Comparison of ENCODE assay signal across 1 cellular context in the genomic region with DNA sequence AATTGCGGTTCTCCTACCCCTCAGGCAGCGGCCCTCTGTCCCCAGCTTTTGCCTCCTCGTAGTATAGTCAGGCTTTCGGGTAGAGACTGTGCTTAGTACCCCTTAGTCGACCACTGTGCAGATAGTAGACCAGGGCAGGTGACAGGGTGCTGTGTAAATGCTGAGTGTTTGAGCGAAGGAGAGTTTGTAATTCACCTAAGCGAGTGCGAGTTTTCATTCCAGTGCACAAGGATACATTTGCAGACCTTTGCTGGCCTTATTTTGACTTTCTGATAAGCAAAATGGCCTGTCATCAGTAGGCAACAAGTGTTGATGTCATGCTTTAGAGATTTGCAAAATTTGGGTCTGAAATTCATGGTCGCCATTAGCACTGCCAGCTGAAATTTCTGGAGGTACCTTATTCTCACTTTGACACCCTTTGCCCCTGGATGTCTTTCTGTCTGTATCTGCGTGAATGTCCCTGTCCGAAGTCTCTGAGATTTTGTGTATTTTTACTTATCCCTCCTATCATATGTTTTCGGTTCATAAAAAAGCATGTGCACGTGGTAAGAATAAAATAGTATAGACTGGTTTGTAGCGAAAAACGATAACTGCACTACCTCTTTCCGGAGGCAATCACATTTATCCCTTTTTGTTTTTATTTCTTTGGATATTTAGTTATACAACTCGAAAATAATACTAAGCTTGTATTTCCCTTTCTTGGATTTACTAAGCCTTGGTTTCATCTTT.
TF ChIP-seq lines count a peak whose summit lies in the region.

No MANE protein-coding gene starts in this region.

TF ChIP-seq in endothelial cell of umbilical vein, 7 proteins besides CTCF, POLR2A, EP300 and RAD21 (continued from another document):
- TF ChIP-seq MAX (IDR thresholded peaks at IDR 0.05; ENCODE audit: insufficient read depth, insufficient read length) (no peak), FOS (IDR thresholded peaks at IDR 0.05; ENCODE audit: borderline replicate concordance, insufficient read depth, low read length) (no peak)
